In the genomic region with DNA sequence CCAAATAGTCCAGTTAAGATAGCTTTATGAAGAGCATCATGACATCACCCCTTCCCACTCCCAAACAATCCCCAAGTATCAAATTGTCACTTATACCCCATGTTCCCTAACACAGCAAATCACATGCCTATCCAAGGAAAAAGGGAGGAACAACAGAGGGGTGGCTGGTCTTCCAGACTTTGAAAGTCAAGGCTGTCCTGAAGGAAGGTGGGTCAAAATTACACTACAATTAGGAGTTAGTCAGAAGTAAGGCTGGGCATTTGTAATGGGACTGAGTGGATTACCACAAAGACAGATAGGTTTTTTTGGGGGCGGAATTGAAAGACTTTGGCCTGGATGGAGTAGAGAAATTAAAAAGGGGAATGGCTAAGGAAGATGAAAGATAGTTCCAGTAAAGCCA, we compare ENCODE assay signal across 1 cellular context.
TF ChIP-seq lines count a peak whose summit lies in the region.

No MANE protein-coding gene starts in this region.

TF ChIP-seq in SK-N-SH treated with all-trans-retinoic acid at 6 μM for 48 hours, 23 proteins besides CTCF, POLR2A, EP300 and RAD21 (continued from another document):
- TF ChIP-seq, protein P1, sequence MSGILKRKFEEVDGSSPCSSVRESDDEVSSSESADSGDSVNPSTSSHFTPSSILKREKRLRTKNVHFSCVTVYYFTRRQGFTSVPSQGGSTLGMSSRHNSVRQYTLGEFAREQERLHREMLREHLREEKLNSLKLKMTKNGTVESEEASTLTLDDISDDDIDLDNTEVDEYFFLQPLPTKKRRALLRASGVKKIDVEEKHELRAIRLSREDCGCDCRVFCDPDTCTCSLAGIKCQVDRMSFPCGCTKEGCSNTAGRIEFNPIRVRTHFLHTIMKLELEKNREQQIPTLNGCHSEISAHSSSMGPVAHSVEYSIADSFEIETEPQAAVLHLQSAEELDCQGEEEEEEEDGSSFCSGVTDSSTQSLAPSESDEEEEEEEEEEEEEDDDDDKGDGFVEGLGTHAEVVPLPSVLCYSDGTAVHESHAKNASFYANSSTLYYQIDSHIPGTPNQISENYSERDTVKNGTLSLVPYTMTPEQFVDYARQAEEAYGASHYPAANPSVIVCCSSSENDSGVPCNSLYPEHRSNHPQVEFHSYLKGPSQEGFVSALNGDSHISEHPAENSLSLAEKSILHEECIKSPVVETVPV (CRISPR knock-in tag; IDR thresholded peaks at IDR 0.05) = no peak
- no peak for TF ChIP-seq ZFP30 (CRISPR knock-in tag; IDR thresholded peaks at IDR 0.05)
- no peak for TF ChIP-seq TOX (CRISPR knock-in tag; IDR thresholded peaks at IDR 0.05; ENCODE audit: borderline replicate concordance)
- no peak for TF ChIP-seq TCF4 (CRISPR knock-in tag; IDR thresholded peaks at IDR 0.05; ENCODE audit: borderline replicate concordance)
- no peak for TF ChIP-seq CSDC2 (CRISPR knock-in tag; IDR thresholded peaks at IDR 0.05)
